ENCODE assay signal across 8 cellular contexts in genomic region chr9:127185931-127186781, GRCh38.
DNase-seq lines count a peak whose midpoint lies in the region; ATAC-seq and TF ChIP-seq lines count a peak whose summit lies in the region.

No MANE protein-coding gene starts in this region.

- peak overlapping the region; percentile 58 for H3K4me3 Mint-ChIP-seq in chondrocyte (ENCODE audit: unreplicated experiment)
- H3K4me3 Mint-ChIP-seq in activated naive CD8-positive, alpha-beta T cell treated with anti-CD3 and anti-CD28 coated beads, Interleukin-2, amount 50 U/mL, for 24 hours, result no peak overlapping the region
- H3K4me3 Mint-ChIP-seq in CD8-positive, alpha-beta T cell, result no peak overlapping the region

- no peaks in the 10 kb centered on the region for H3K36me3 Mint-ChIP-seq in chondrocyte (ENCODE audit: low read depth)
- no peaks in the 10 kb centered on the region for H3K36me3 Mint-ChIP-seq in activated naive CD8-positive, alpha-beta T cell treated with anti-CD3 and anti-CD28 coated beads, Interleukin-2, amount 50 U/mL, for 24 hours (ENCODE audit: low read depth)
- peaks cover 7% of the 10 kb centered on the region for H3K36me3 Mint-ChIP-seq in CD8-positive, alpha-beta T cell

- ATAC-seq in left colon, result peak; percentile 22
- ATAC-seq in sciatic nerve, result peak; percentile 87
- no peak for ATAC-seq in GM18517 (IDR thresholded peaks at IDR 0.05; ENCODE audit: unreplicated experiment)
- ATAC-seq in activated naive CD8-positive, alpha-beta T cell treated with anti-CD3 and anti-CD28 coated beads, Interleukin-2, amount 50 U/mL, for 24 hours, result no peak
- no peak for ATAC-seq in HG02973 (IDR thresholded peaks at IDR 0.05; ENCODE audit: unreplicated experiment)
- no peak for ATAC-seq in CD8-positive, alpha-beta T cell

- DNase-seq in GM04503 (ENCODE audit: low read depth) (peak; percentile 98), chondrocyte (ENCODE audit: low spot score) (peak; percentile 82), left colon (peak; percentile 45 to 72), sciatic nerve (ENCODE audit: low spot score) (peak; percentile 89)
- DNase-seq in activated naive CD8-positive, alpha-beta T cell treated with anti-CD3 and anti-CD28 coated beads, Interleukin-2, amount 50 U/mL, for 24 hours, result no peak
- DNase-seq in CD8-positive, alpha-beta T cell, result no peak

- intact Hi-C loops in left colon (cut with DNase I, micrococcal nuclease) (loop anchor here in 1 of 2 donors (10.0 kb wide), 1 partner anchor 61 kb away; the partner anchor contains the start of gene ANGPTL2), sciatic nerve (cut with DNase I) (no loop called here)
- intact Hi-C loops in CD8-positive, alpha-beta T cell (cut with DNase I, micrococcal nuclease), result no loop called here

- H3K4me1 ChIP-seq in CD8-positive, alpha-beta T cell (ENCODE audit: insufficient read depth, low read length), result no peaks in the 10 kb centered on the region

- H3K27me3 Mint-ChIP-seq in chondrocyte (ENCODE audit: low read depth), result no peaks in the 10 kb centered on the region
- H3K27me3 Mint-ChIP-seq in activated naive CD8-positive, alpha-beta T cell treated with anti-CD3 and anti-CD28 coated beads, Interleukin-2, amount 50 U/mL, for 24 hours, result no peaks in the 10 kb centered on the region
- H3K27me3 Mint-ChIP-seq in CD8-positive, alpha-beta T cell (ENCODE audit: low read depth), result no peaks in the 10 kb centered on the region

- CTCF ChIA-PET in CD8-positive, alpha-beta T cell (lab: Charles Lee), result interaction anchor here (0.8 to 6.3 kb wide), 3 partner anchors 12 to 246 kb away, joined by 3 to 27 read pairs (median 5); no protein-coding TSS in a partner anchor

- peak overlapping the region; percentile 99 for H3K27ac Mint-ChIP-seq in chondrocyte (ENCODE audit: unreplicated experiment)
- no peak overlapping the region for H3K27ac Mint-ChIP-seq in activated naive CD8-positive, alpha-beta T cell treated with anti-CD3 and anti-CD28 coated beads, Interleukin-2, amount 50 U/mL, for 24 hours
- no peak overlapping the region for H3K27ac Mint-ChIP-seq in CD8-positive, alpha-beta T cell

- H3K9me3 ChIP-seq in CD8-positive, alpha-beta T cell (ENCODE audit: low read length), result no peaks in the 10 kb centered on the region

- H3K9me3 Mint-ChIP-seq in chondrocyte (ENCODE audit: low read depth), result no peaks in the 10 kb centered on the region
- H3K9me3 Mint-ChIP-seq in activated naive CD8-positive, alpha-beta T cell treated with anti-CD3 and anti-CD28 coated beads, Interleukin-2, amount 50 U/mL, for 24 hours, result no peaks in the 10 kb centered on the region
- H3K9me3 Mint-ChIP-seq in CD8-positive, alpha-beta T cell, result no peaks in the 10 kb centered on the region

- POLR2A ChIA-PET in CD8-positive, alpha-beta T cell (lab: Charles Lee), result interaction anchor here (0.5 kb wide), 1 partner anchor 208 kb away, joined by 4 read pairs; no protein-coding TSS in a partner anchor

- H3K4me3 ChIP-seq in CD8-positive, alpha-beta T cell (ENCODE audit: low read depth, low read length), result no peak overlapping the region

- no peak for TF ChIP-seq CTCF in chondrocyte (IDR thresholded peaks at IDR 0.05)
- TF ChIP-seq CTCF in CD8-positive, alpha-beta T cell (IDR thresholded peaks at IDR 0.05), result no peak

- H3K27me3 ChIP-seq in CD8-positive, alpha-beta T cell (ENCODE audit: insufficient read depth, low read length), result no peaks in the 10 kb centered on the region

- no peak overlapping the region for H3K27ac ChIP-seq in CD8-positive, alpha-beta T cell (ENCODE audit: low read depth, low read length)

- H3K36me3 ChIP-seq in CD8-positive, alpha-beta T cell (ENCODE audit: insufficient read depth, low read length), result no peaks in the 10 kb centered on the region

- H3K4me1 Mint-ChIP-seq in chondrocyte (ENCODE audit: low read depth), result peaks cover 55% of the 10 kb centered on the region
- H3K4me1 Mint-ChIP-seq in activated naive CD8-positive, alpha-beta T cell treated with anti-CD3 and anti-CD28 coated beads, Interleukin-2, amount 50 U/mL, for 24 hours, result peaks cover 11% of the 10 kb centered on the region
- no peaks in the 10 kb centered on the region for H3K4me1 Mint-ChIP-seq in CD8-positive, alpha-beta T cell (ENCODE audit: low read depth)

Comparison
In these comparisons a context has a peak if more than half of its experiments do, and no peak if none do; other contexts are left out.
1. DNase-seq: peak in GM04503 (single experiment), chondrocyte (single experiment), left colon (2 of 2) and sciatic nerve (single experiment); none in activated naive CD8-positive, alpha-beta T cell treated with anti-CD3 and anti-CD28 coated beads, Interleukin-2, amount 50 U/mL, for 24 hours (single experiment) and CD8-positive, alpha-beta T cell (0 of 7).
2. ATAC-seq: peak in left colon (single experiment) and sciatic nerve (single experiment); none in GM18517 (single experiment), activated naive CD8-positive, alpha-beta T cell treated with anti-CD3 and anti-CD28 coated beads, Interleukin-2, amount 50 U/mL, for 24 hours (single experiment), HG02973 (single experiment) and CD8-positive, alpha-beta T cell (single experiment).